Comparison of ENCODE assay signal across 8 cellular contexts in the genomic region with DNA sequence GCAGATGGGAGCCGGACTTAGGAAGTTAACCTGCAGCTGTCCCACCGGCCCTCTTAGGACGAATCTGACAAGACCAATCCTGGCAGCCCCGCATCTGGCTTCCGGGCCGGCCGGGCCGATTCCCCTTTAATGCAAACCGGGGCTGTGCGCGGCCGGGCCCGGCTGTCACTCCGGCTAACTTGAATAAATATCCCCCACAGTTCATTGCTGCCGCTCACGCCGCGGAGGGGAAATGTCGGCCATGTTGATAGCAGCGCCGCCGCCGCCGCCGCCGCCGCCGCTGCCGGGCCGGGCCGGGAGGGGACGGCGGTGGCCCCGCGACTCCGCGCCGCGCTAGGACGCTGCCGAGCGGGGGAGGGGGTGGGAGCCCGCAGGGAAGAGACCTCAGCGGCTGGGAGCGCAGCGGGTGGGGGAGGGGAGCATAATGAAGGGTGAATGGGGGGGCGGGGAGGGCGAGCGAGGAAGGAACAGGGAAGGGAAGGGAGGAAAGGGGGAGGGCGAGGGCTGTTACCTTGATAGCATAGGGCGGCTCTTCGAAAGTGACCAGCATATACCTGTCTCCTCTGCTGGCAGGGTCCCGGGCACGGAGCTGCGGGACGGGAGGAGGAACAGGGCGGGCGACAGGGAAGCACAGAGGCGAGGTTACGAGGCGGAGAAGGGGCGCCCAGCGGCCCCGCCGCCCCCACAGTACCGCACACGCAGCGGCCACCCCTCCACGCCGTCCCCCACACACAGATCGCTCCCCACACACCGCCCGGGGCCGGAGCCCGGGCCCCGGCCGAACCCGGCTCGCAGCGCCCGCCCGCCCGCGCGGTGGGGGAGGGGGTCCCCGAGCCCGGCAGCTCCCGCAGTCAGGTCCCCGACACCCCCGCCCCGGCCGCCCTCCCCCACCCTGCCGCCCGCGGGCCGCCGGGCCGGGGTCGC. TPM values are rescaled to one million over a fixed set of nuclear protein-coding genes. Genes with fewer than 3 reads are reported as not detected.
DNase-seq lines count a peak whose midpoint lies in the region; ATAC-seq and TF ChIP-seq lines count a peak whose summit lies in the region.

No MANE protein-coding gene starts in this region.

- no TSS peak for BruUV-seq in HCT116 (replicated peaks; lab: Mats Ljungman, UMichigan)

- intact Hi-C loops in HCT116 (cut with micrococcal nuclease) (loop anchor here (2.0 to 5.0 kb wide), 2 partner anchors 331 to 351 kb away; no protein-coding TSS in a partner anchor), adrenal gland (cut with DNase I) (loop anchor here (2.0 to 10.0 kb wide), 2 partner anchors 133 kb away; a partner anchor contains a TSS), left ventricle myocardium inferior (cut with micrococcal nuclease) (loop anchor here (10.0 kb wide), 1 partner anchor 273 kb away; no protein-coding TSS in a partner anchor), prostate gland (cut with DNase I) (loop anchor here (2.0 to 10.0 kb wide), 3 partner anchors 286 to 1003 kb away; a partner anchor contains a TSS)

- peak; percentile 63 for DNase-seq in GF-D8 (lab: John Stamatoyannopoulos, UW)
- peak; percentile 36 for DNase-seq in HCT116 (ENCODE audit: low read depth, low spot score)
- peak; percentile 88 for DNase-seq in NB4 (ENCODE audit: low read depth)
- DNase-seq in T follicular helper cell (ENCODE audit: low read depth) = peak; percentile 54
- peak; percentile 81 to 93 (median 85) for DNase-seq in adrenal gland
- DNase-seq in left ventricle myocardium inferior = peak; percentile 87
- DNase-seq in prostate gland (ENCODE audit: low spot score) = peak; percentile 77
- peak; percentile 87 for DNase-seq in ureter (ENCODE audit: low spot score)

- POLR2A ChIA-PET in HCT116 (lab: Charles Lee) = no interaction called here

- RAD21 ChIA-PET in HCT116 (lab: Charles Lee; ENCODE audit: low non-redundant PET in 1 of 2, low total read pairs in 2 of 2, uncharacterized antibody in 2 of 2, unreplicated experiment in 2 of 2) = no interaction called here

- H3K4me3 ChIP-seq in HCT116 (replicated peaks in 1 of 2; ENCODE audit: low read depth in 1 of 2, low read length in 2 of 2) (peak overlapping the region; percentile 82 to 86), NB4 (ENCODE audit: low read depth, low read length) (peak overlapping the region; percentile 89), adrenal gland (peak overlapping the region in 3 of 4 donors; percentile 66 to 92 (median 86)), left ventricle myocardium inferior (peak overlapping the region; percentile 95), prostate gland (peak overlapping the region; percentile 92 to 93)

- TF ChIP-seq CTCF in HCT116 (IDR thresholded peaks at IDR 0.05 in 2 of 3, conservative IDR thresholded peaks at IDR 0.05 in 1 of 3; ENCODE audit: borderline replicate concordance in 1 of 3, insufficient read depth in 1 of 3, low read depth in 2 of 3, low read length in 2 of 3) (no peak), NB4 (IDR thresholded peaks at IDR 0.05; ENCODE audit: low read depth, low read length) (no peak), adrenal gland (IDR thresholded peaks at IDR 0.05) (no peak), left ventricle myocardium inferior (IDR thresholded peaks at IDR 0.05; ENCODE audit: borderline replicate concordance) (no peak), prostate gland (IDR thresholded peaks at IDR 0.05) (no peak)

- CTCF ChIA-PET in HCT116 (lab: Charles Lee) = no interaction called here

- H2AFZ ChIP-seq in HCT116 (ENCODE audit: low read depth, low read length, poor library complexity, severe bottlenecking) = no peak overlapping the region

- peaks cover 0 to 3% of the 10 kb centered on the region in 2 experiments; a peak in 2 of 4 replicates for H3K9me3 ChIP-seq in HCT116 (ENCODE audit: control insufficient read depth in 1 of 2, insufficient read depth in 1 of 2, low read depth in 1 of 2, low read length in 2 of 2)
- no peaks in the 10 kb centered on the region for H3K9me3 ChIP-seq in adrenal gland (replicated peaks in 1 of 3)
- H3K9me3 ChIP-seq in left ventricle myocardium inferior (replicated peaks) = peaks cover 15% of the 10 kb centered on the region
- no peaks in the 10 kb centered on the region for H3K9me3 ChIP-seq in prostate gland

- H4K20me1 ChIP-seq in HCT116 (ENCODE audit: insufficient read depth) = 0 out of 2 replicates have a peak, but pooled peaks cover 3% of the 10 kb centered on the region

- no peak for TF ChIP-seq POLR2A in HCT116 (IDR thresholded peaks at IDR 0.05; ENCODE audit: borderline replicate concordance, extremely low read depth, insufficient read depth, insufficient read length)
- TF ChIP-seq POLR2A in NB4 (IDR thresholded peaks at IDR 0.05; ENCODE audit: extremely low read depth, insufficient read length) = peak; percentile 53
- TF ChIP-seq POLR2A in adrenal gland (IDR thresholded peaks at IDR 0.05) = peak in 1 of 2 donors; percentile 53
- peak; percentile 63 for TF ChIP-seq POLR2A in prostate gland (IDR thresholded peaks at IDR 0.05)

- H3K27ac ChIP-seq in HCT116 (ENCODE audit: low read depth, low read length) (peak overlapping the region; percentile 95), adrenal gland (peak overlapping the region; percentile 96 to 99 (median 98)), left ventricle myocardium inferior (replicated peaks) (peak overlapping the region; percentile 99), prostate gland (peak overlapping the region; percentile 99 to 100)

- H3K4me2 ChIP-seq in HCT116 (ENCODE audit: low read length) = peak overlapping the region; percentile 91

- H3K27me3 ChIP-seq in HCT116 (ENCODE audit: insufficient read depth, low read length) (no peaks in the 10 kb centered on the region), adrenal gland (no peaks in the 10 kb centered on the region), left ventricle myocardium inferior (ENCODE audit: low read depth) (no peaks in the 10 kb centered on the region), prostate gland (replicated peaks; ENCODE audit: insufficient read depth) (no peaks in the 10 kb centered on the region)

- no peak for TF ChIP-seq RAD21 in HCT116 (IDR thresholded peaks at IDR 0.05; ENCODE audit: low read depth)

- H3K9ac ChIP-seq in HCT116 (ENCODE audit: low read length) = peak overlapping the region; percentile 92

- H3K4me1 ChIP-seq in HCT116 (ENCODE audit: control insufficient read depth in 1 of 2, insufficient read depth in 2 of 2, low read length in 2 of 2) = peaks cover 6 to 15% of the 10 kb centered on the region in 2 experiments; a peak in 3 of 4 replicates
- peaks cover 11 to 42% of the 10 kb centered on the region in 2 donors for H3K4me1 ChIP-seq in adrenal gland (replicated peaks in 1 of 2)
- H3K4me1 ChIP-seq in left ventricle myocardium inferior = peaks cover 47% of the 10 kb centered on the region
- no peaks in the 10 kb centered on the region for H3K4me1 ChIP-seq in prostate gland (replicated peaks)

- 0 to 2% (median 1%) methylated on average over 23 to 98 of the region's 99 CpGs for WGBS in adrenal gland, 4 donors
- whole genome bisulfite sequencing in prostate gland = under 1% methylated on average over 65 of the region's 99 CpGs

- H3K9me2 ChIP-seq in HCT116 (ENCODE audit: insufficient read depth) = no peaks in the 10 kb centered on the region

- peaks cover 18% of the 10 kb centered on the region for H3K79me2 ChIP-seq in HCT116 (ENCODE audit: insufficient read depth, low read length)

- ATAC-seq in HCT116 = peak; percentile 23

- H3K36me3 ChIP-seq in HCT116 (ENCODE audit: control insufficient read depth in 1 of 2, insufficient read depth in 2 of 2, low read length in 2 of 2) (peaks cover 17 to 34% of the 10 kb centered on the region in 2 experiments), adrenal gland (replicated peaks in 1 of 2) (peaks cover 0 to 20% of the 10 kb centered on the region in 2 donors), left ventricle myocardium inferior (peaks cover 47% of the 10 kb centered on the region), prostate gland (no peaks in the 10 kb centered on the region)

TF ChIP-seq in HCT116, 20 proteins besides CTCF, POLR2A, EP300 and RAD21 (continues in another document):
- TF ChIP-seq EZH2phosphoT487 (IDR thresholded peaks at IDR 0.05; ENCODE audit: borderline replicate concordance) (no peak), ELF1 (IDR thresholded peaks at IDR 0.05; ENCODE audit: borderline replicate concordance, low read depth) (no peak), CBX3 (IDR thresholded peaks at IDR 0.05; ENCODE audit: low read depth) (no peak), SP1 (IDR thresholded peaks at IDR 0.05; ENCODE audit: low read depth) (no peak), FOSL1 (IDR thresholded peaks at IDR 0.05; ENCODE audit: low read depth) (no peak), CEBPB (IDR thresholded peaks at IDR 0.05; ENCODE audit: low read depth) (no peak), EGR1 (IDR thresholded peaks at IDR 0.05; ENCODE audit: low read depth) (no peak), JUND (IDR thresholded peaks at IDR 0.05) (no peak), TCF7L2 (IDR thresholded peaks at IDR 0.05; ENCODE audit: borderline replicate concordance, extremely low read depth, insufficient read depth, insufficient read length) (no peak), SRF (IDR thresholded peaks at IDR 0.05; ENCODE audit: low read depth) (no peak), ZNF274 (IDR thresholded peaks at IDR 0.05; ENCODE audit: low read depth, low read length) (no peak)
- TF ChIP-seq, protein P1, sequence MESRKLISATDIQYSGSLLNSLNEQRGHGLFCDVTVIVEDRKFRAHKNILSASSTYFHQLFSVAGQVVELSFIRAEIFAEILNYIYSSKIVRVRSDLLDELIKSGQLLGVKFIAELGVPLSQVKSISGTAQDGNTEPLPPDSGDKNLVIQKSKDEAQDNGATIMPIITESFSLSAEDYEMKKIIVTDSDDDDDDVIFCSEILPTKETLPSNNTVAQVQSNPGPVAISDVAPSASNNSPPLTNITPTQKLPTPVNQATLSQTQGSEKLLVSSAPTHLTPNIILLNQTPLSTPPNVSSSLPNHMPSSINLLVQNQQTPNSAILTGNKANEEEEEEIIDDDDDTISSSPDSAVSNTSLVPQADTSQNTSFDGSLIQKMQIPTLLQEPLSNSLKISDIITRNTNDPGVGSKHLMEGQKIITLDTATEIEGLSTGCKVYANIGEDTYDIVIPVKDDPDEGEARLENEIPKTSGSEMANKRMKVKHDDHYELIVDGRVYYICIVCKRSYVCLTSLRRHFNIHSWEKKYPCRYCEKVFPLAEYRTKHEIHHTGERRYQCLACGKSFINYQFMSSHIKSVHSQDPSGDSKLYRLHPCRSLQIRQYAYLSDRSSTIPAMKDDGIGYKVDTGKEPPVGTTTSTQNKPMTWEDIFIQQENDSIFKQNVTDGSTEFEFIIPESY (IDR thresholded peaks at IDR 0.05; ENCODE audit: extremely low read depth, insufficient replicate concordance, low read length) = no peak
- TF ChIP-seq, protein P2, sequence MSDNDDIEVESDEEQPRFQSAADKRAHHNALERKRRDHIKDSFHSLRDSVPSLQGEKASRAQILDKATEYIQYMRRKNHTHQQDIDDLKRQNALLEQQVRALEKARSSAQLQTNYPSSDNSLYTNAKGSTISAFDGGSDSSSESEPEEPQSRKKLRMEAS (IDR thresholded peaks at IDR 0.05) = no peak

RNA-seq across cellular contexts. Expression of a gene that starts 1.1 kb away (rescaled TPM):
- total RNA-seq in HCT116 (2021; ENCODE audit: unreplicated experiment) (44.7 TPM), adrenal gland (10 to 100 TPM; 24.2 to 45.0 (median 37.2) TPM), left ventricle myocardium inferior (23.1 TPM), prostate gland (10 to 100 TPM; 37.4 to 59.0 TPM), ureter (49.7 TPM)
- 20.6 and 31.7 TPM in 2 replicates for polyA plus RNA-seq in HCT116 (2012)
- 10 to 100 TPM; 13.1 to 44.3 (median 21.7) TPM for polyA plus RNA-seq in adrenal gland

Comparison
In these comparisons a context has a peak if more than half of its experiments do, and no peak if none do; other contexts are left out.
1. Peak in every context shown above with its lines: DNase-seq, ATAC-seq, H3K4me3 ChIP-seq and H3K27ac ChIP-seq.
2. DNase-seq: peak in every context shown above with its lines; median percentile 88 in NB4; 87 in left ventricle myocardium inferior; 87 in ureter; 85 in adrenal gland; 77 in prostate gland; 63 in GF-D8; 54 in T follicular helper cell; 36 in HCT116.